Comparison of ENCODE assay signal across 9 cellular contexts in the genomic region with DNA sequence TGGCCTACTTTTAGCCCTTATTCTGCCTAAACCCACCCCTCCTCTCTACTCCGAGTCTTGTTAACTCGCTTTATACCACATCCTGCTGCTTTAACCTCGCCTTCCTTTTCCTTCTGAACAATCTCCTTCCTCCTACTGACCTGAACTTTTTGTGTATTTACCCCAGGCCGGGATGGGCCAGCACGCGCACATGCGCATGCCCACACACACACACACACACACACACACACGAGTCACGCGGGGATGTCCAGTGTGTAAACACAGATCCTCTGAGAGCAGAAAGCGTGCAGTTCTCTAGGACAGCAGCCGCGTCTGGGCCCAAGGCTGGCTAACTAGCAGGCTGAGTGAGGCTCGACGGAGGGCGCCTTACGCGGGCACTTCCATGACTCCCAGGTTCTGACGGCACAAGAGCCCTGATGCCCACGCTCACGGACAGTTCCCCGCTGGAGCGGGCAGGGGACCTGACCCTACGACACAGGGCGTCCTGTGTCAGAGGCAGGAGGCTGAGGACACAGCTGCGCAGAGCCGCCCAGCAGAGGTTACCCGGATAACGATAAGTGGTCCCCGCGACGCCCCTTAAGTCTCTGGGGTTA. TPM values are rescaled to one million over a fixed set of nuclear protein-coding genes. Genes with fewer than 3 reads are reported as not detected.
A peak's percentile ranks its signal among the peaks of the same experiment; 100 is the strongest.
DNase-seq lines count a peak whose midpoint lies in the region; ATAC-seq and TF ChIP-seq lines count a peak whose summit lies in the region.
"Had no signal": no experiment of that assay in that cellular context is flagged by ENCODE, and none has a peak within 500 bp of the region (broad histone marks: within the 10 kb centered on the region; RNA-seq: fewer than 3 reads in every experiment).

No MANE protein-coding gene starts in this region.

- H3K27me3 ChIP-seq in testis, result no peaks in the 10 kb centered on the region

- DNase-seq in activated CD8-positive, alpha-beta memory T cell treated with anti-CD3 and anti-CD28 coated beads, Interleukin-2, amount 50 U/mL, for 4 hours, result peak; percentile 42
- peak; percentile 57 for DNase-seq in islet precursor cell
- DNase-seq in testis, result no peak
- DNase-seq in NCI-H2196 treated with DMSO at 0.1 percent for 48 hours (lab: John Stamatoyannopoulos, UW; ENCODE audit: unreplicated experiment), result no peak
- no peak for DNase-seq in SHP77 (lab: John Stamatoyannopoulos, UW)

- 26 to 37% methylated on average over 22 to 31 of the region's 32 CpGs for WGBS in testis, 2 donors

- TF ChIP-seq POLR2A in testis (IDR thresholded peaks at IDR 0.05), result no peak

- H3K36me3 ChIP-seq in testis (ENCODE audit: low read depth, missing control alignments), result no peaks in the 10 kb centered on the region

- TF ChIP-seq CTCF in testis (IDR thresholded peaks at IDR 0.05), result no peak

- peak overlapping the region in 1 of 2 donors; percentile 45 for H3K27ac ChIP-seq in testis

- intact Hi-C loops in testis (cut with DNase I; ENCODE audit: low total_unique reads), result no loop called here

- H3K4me3 ChIP-seq in testis, result peak overlapping the region; percentile 54 to 61

- no peaks in the 10 kb centered on the region for H3K9me3 ChIP-seq in testis

- ATAC-seq in GM18907 (IDR thresholded peaks at IDR 0.05; ENCODE audit: unreplicated experiment) (peak; percentile 22), HG03175 (IDR thresholded peaks at IDR 0.05; ENCODE audit: unreplicated experiment) (peak; percentile 24), GM21717 (IDR thresholded peaks at IDR 0.05; ENCODE audit: unreplicated experiment) (no peak)

- H3K4me1 ChIP-seq in testis, result no peaks in the 10 kb centered on the region

RNA-seq across cellular contexts. Expression of gene PIK3R5, which starts 0.6 kb away (rescaled TPM):
- total RNA-seq in testis, result 10 to 100 TPM in 1 of 2 donors, 1 to 10 TPM in 1; 7.4 to 14.0 TPM
- 6.1 TPM for polyA plus RNA-seq in testis (ENCODE audit: insufficient read depth, low read depth, low replicate concordance)
- total RNA-seq: dermis microvascular lymphatic vessel endothelial cell had no signal

RNA-seq across cellular contexts. Expression of gene NTN1, which starts 56.4 kb away (rescaled TPM):
- total RNA-seq in testis, result 1 to 10 TPM; 7.6 to 8.8 TPM
- polyA plus RNA-seq in testis (ENCODE audit: insufficient read depth, low read depth, low replicate concordance), result 4.8 TPM

Comparison
In these comparisons a context has a peak if more than half of its experiments do, and no peak if none do; other contexts are left out.
1. DNase-seq: peak in activated CD8-positive, alpha-beta memory T cell treated with anti-CD3 and anti-CD28 coated beads, Interleukin-2, amount 50 U/mL, for 4 hours (single experiment) and islet precursor cell (single experiment); none in testis (single experiment), NCI-H2196 treated with DMSO at 0.1 percent for 48 hours (single experiment) and SHP77 (0 of 2).